ENCODE assay signal across 16 cellular contexts in the genomic region with DNA sequence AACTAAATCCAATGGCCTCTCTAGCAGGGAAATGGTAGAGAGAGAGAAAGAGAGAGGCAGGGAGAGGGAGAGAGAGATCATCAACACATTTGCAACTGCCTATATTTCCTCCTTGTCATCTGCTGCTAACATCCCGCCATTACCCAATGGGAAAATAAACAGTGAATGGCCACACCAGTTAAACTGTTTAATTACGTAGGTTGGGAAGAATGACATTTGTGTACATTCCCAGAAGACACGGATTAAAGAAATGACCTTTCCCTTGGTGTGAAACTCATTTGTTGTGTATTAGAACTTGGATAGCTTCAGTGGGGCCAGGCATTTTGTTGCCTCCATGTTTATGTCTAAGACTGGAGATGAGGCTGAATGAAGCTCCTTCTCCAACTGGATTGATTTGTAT.
DNase-seq lines count a peak whose midpoint lies in the region; ATAC-seq and TF ChIP-seq lines count a peak whose summit lies in the region.
"Had no signal": no experiment of that assay in that cellular context is flagged by ENCODE, and none has a peak within 500 bp of the region (broad histone marks: within the 10 kb centered on the region; RNA-seq: fewer than 3 reads in every experiment).

No MANE protein-coding gene starts in this region.

- TF ChIP-seq POLR2A in breast epithelium (IDR thresholded peaks at IDR 0.05) = no peak

- no peak overlapping the region for H3K27ac ChIP-seq in fibroblast of lung (ENCODE audit: insufficient read depth, low read length)
- peak overlapping the region; percentile 8 for H3K27ac ChIP-seq in muscle layer of duodenum (ENCODE audit: low read length)
- H3K27ac ChIP-seq in breast epithelium = no peak overlapping the region
- H3K27ac ChIP-seq: BLaER1 treated with 17β-estradiol and CSF1 and Interleukin-3, amounts not matched to agents 10 nM and 100 nM had no signal

- H3K4me3 Mint-ChIP-seq in WTC11 = no peak overlapping the region
- H3K4me3 Mint-ChIP-seq: CD4-positive, CD25-positive, alpha-beta regulatory T cell; GM23338 had no signal

- H3K36me3 Mint-ChIP-seq in WTC11 = peaks cover 6% of the 10 kb centered on the region
- H3K36me3 Mint-ChIP-seq: CD4-positive, CD25-positive, alpha-beta regulatory T cell had no signal

- no peak overlapping the region for H3K4me3 ChIP-seq in fibroblast of lung (replicated peaks in 1 of 4; ENCODE audit: control extremely low read depth in 1 of 4, insufficient read depth in 1 of 4, low read depth in 3 of 4, low read length in 4 of 4)
- H3K4me3 ChIP-seq in muscle layer of duodenum (ENCODE audit: low read depth in 1 of 2, low read length in 2 of 2) = no peak overlapping the region
- H3K4me3 ChIP-seq in HAP-1 = no peak overlapping the region
- H3K4me3 ChIP-seq in breast epithelium = no peak overlapping the region
- no peak overlapping the region for H3K4me3 ChIP-seq in MG63
- H3K4me3 ChIP-seq: BLaER1 treated with 17β-estradiol and CSF1 and Interleukin-3, amounts not matched to agents 10 nM and 100 nM; GM23338 had no signal

- H2AFZ ChIP-seq in fibroblast of lung (ENCODE audit: low read length) = no peak overlapping the region
- H2AFZ ChIP-seq: GM23338 had no signal

- H3K9ac ChIP-seq in fibroblast of lung (ENCODE audit: insufficient read depth, low read length) = no peak overlapping the region
- H3K9ac ChIP-seq: BLaER1 treated with 17β-estradiol and CSF1 and Interleukin-3, amounts not matched to agents 10 nM and 100 nM had no signal

- CTCF ChIA-PET in WTC11 (lab: Charles Lee) = interaction anchor here (1.0 kb wide), 1 partner anchor 16 kb away, joined by 3 read pairs; no protein-coding TSS in a partner anchor

- 0 out of 2 replicates have a peak overlapping the region, but pooled peaks have one; percentile 49 for H3K27ac Mint-ChIP-seq in WTC11
- H3K27ac Mint-ChIP-seq: CD4-positive, CD25-positive, alpha-beta regulatory T cell; GM23338 had no signal

- no peaks in the 10 kb centered on the region for H3K9me3 ChIP-seq in fibroblast of lung (ENCODE audit: control insufficient read depth, insufficient read depth, low read depth, low read length)
- H3K9me3 ChIP-seq in muscle layer of duodenum (ENCODE audit: control insufficient read depth in 1 of 2, low read length in 2 of 2) = no peaks in the 10 kb centered on the region
- H3K9me3 ChIP-seq in HAP-1 = no peaks in the 10 kb centered on the region
- no peaks in the 10 kb centered on the region for H3K9me3 ChIP-seq in breast epithelium
- no peaks in the 10 kb centered on the region for H3K9me3 ChIP-seq in MG63
- H3K9me3 ChIP-seq: BLaER1 treated with 17β-estradiol and CSF1 and Interleukin-3, amounts not matched to agents 10 nM and 100 nM had no signal

- POLR2A ChIA-PET in WTC11 (lab: Charles Lee) = no interaction called here

- no peaks in the 10 kb centered on the region for H3K36me3 ChIP-seq in fibroblast of lung (ENCODE audit: control insufficient read depth, insufficient read depth, low read length)
- no peaks in the 10 kb centered on the region for H3K36me3 ChIP-seq in muscle layer of duodenum (ENCODE audit: control insufficient read depth in 1 of 2, insufficient read depth in 2 of 2, low read length in 2 of 2)
- H3K36me3 ChIP-seq in HAP-1 (replicated peaks) = no peaks in the 10 kb centered on the region
- H3K36me3 ChIP-seq in breast epithelium = no peaks in the 10 kb centered on the region
- H3K36me3 ChIP-seq in MG63 = no peaks in the 10 kb centered on the region
- H3K36me3 ChIP-seq: BLaER1 treated with 17β-estradiol and CSF1 and Interleukin-3, amounts not matched to agents 10 nM and 100 nM had no signal

- ATAC-seq in WTC11 = no peak
- ATAC-seq: HCT116 had no signal

- in situ Hi-C loops in HAP-1 (cut with MboI; ENCODE audit: low sequenced_read_pairs) = no loop called here

- peaks cover 18% of the 10 kb centered on the region for H3K4me1 Mint-ChIP-seq in WTC11
- H3K4me1 Mint-ChIP-seq: CD4-positive, CD25-positive, alpha-beta regulatory T cell had no signal

- H3K27me3 ChIP-seq in fibroblast of lung (ENCODE audit: control insufficient read depth, insufficient read depth, low read length) = no peaks in the 10 kb centered on the region
- H3K27me3 ChIP-seq in muscle layer of duodenum (ENCODE audit: low read depth, low read length) = no peaks in the 10 kb centered on the region
- H3K27me3 ChIP-seq in HAP-1 (ENCODE audit: low read depth) = no peaks in the 10 kb centered on the region
- peaks cover 0 to 14% of the 10 kb centered on the region in 2 donors for H3K27me3 ChIP-seq in breast epithelium
- H3K27me3 ChIP-seq in MG63 = no peaks in the 10 kb centered on the region

- H3K4me1 ChIP-seq in fibroblast of lung (ENCODE audit: control insufficient read depth, extremely low read depth, insufficient read depth, low read length) (no peaks in the 10 kb centered on the region), muscle layer of duodenum (ENCODE audit: control insufficient read depth in 1 of 2, insufficient read depth in 2 of 2, low read length in 2 of 2) (no peaks in the 10 kb centered on the region), HAP-1 (peaks cover 6% of the 10 kb centered on the region), breast epithelium (no peaks in the 10 kb centered on the region)
- H3K4me1 ChIP-seq: BLaER1 treated with 17β-estradiol and CSF1 and Interleukin-3, amounts not matched to agents 10 nM and 100 nM had no signal

- no peaks in the 10 kb centered on the region for H4K20me1 ChIP-seq in fibroblast of lung (ENCODE audit: control insufficient read depth, extremely low read depth, insufficient read depth, low read length)

- DNase-seq in H4 (ENCODE audit: low spot score) (peak; percentile 46), WTC11 (ENCODE audit: low spot score) (no peak), fibroblast of lung (ENCODE audit: low read depth in 2 of 2) (peak; percentile 1 to 65), HAP-1 (ENCODE audit: low spot score in 2 of 2) (no peak), breast epithelium (ENCODE audit: low spot score in 2 of 2) (no peak), MG63 (no peak), KG1 (lab: John Stamatoyannopoulos, UW) (no peak)
- DNase-seq: 8988T; ACHN; CD4-positive, CD25-positive, alpha-beta regulatory T cell; DMS53; GF-D8 had no signal

- peaks cover 9% of the 10 kb centered on the region for H3K9me3 Mint-ChIP-seq in WTC11
- H3K9me3 Mint-ChIP-seq: GM23338 had no signal

- intact Hi-C loops in breast epithelium (cut with DNase I; ENCODE audit: low total_unique reads) = no loop called here

- H3K79me2 ChIP-seq in fibroblast of lung (ENCODE audit: control insufficient read depth, insufficient read depth, low read length) = no peaks in the 10 kb centered on the region

- no peak for TF ChIP-seq CTCF in WTC11 (IDR thresholded peaks at IDR 0.05)
- no peak for TF ChIP-seq CTCF in fibroblast of lung (conservative IDR thresholded peaks at IDR 0.05 in 1 of 2, IDR thresholded peaks at IDR 0.05 in 1 of 2; ENCODE audit: low read depth in 1 of 2, low read length in 2 of 2)
- TF ChIP-seq CTCF in breast epithelium (IDR thresholded peaks at IDR 0.05) = no peak

- no peak overlapping the region for H3K4me2 ChIP-seq in fibroblast of lung (ENCODE audit: extremely low read depth, insufficient read depth, low read length)
- H3K4me2 ChIP-seq: BLaER1 treated with 17β-estradiol and CSF1 and Interleukin-3, amounts not matched to agents 10 nM and 100 nM; GM23338 had no signal

- H3K27me3 Mint-ChIP-seq in WTC11 (ENCODE audit: low read depth) = no peaks in the 10 kb centered on the region
- H3K27me3 Mint-ChIP-seq: CD4-positive, CD25-positive, alpha-beta regulatory T cell had no signal

TF ChIP-seq in WTC11, 78 proteins besides CTCF, POLR2A, EP300 and RAD21 (continues in another document):
- no peak for TF ChIP-seq ZNF396 (CRISPR knock-in tag; IDR thresholded peaks at IDR 0.05; ENCODE audit: borderline replicate concordance)
- TF ChIP-seq, protein P1, sequence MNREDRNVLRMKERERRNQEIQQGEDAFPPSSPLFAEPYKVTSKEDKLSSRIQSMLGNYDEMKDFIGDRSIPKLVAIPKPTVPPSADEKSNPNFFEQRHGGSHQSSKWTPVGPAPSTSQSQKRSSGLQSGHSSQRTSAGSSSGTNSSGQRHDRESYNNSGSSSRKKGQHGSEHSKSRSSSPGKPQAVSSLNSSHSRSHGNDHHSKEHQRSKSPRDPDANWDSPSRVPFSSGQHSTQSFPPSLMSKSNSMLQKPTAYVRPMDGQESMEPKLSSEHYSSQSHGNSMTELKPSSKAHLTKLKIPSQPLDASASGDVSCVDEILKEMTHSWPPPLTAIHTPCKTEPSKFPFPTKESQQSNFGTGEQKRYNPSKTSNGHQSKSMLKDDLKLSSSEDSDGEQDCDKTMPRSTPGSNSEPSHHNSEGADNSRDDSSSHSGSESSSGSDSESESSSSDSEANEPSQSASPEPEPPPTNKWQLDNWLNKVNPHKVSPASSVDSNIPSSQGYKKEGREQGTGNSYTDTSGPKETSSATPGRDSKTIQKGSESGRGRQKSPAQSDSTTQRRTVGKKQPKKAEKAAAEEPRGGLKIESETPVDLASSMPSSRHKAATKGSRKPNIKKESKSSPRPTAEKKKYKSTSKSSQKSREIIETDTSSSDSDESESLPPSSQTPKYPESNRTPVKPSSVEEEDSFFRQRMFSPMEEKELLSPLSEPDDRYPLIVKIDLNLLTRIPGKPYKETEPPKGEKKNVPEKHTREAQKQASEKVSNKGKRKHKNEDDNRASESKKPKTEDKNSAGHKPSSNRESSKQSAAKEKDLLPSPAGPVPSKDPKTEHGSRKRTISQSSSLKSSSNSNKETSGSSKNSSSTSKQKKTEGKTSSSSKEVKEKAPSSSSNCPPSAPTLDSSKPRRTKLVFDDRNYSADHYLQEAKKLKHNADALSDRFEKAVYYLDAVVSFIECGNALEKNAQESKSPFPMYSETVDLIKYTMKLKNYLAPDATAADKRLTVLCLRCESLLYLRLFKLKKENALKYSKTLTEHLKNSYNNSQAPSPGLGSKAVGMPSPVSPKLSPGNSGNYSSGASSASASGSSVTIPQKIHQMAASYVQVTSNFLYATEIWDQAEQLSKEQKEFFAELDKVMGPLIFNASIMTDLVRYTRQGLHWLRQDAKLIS (CRISPR knock-in tag; IDR thresholded peaks at IDR 0.05; ENCODE audit: borderline replicate concordance) = no peak
- no peak for TF ChIP-seq ZNF263 (CRISPR knock-in tag; IDR thresholded peaks at IDR 0.05; ENCODE audit: low read depth)
- no peak for TF ChIP-seq CREM (CRISPR knock-in tag; IDR thresholded peaks at IDR 0.05)
- TF ChIP-seq ZNF671 (CRISPR knock-in tag; IDR thresholded peaks at IDR 0.05) = no peak
- TF ChIP-seq, protein P2, sequence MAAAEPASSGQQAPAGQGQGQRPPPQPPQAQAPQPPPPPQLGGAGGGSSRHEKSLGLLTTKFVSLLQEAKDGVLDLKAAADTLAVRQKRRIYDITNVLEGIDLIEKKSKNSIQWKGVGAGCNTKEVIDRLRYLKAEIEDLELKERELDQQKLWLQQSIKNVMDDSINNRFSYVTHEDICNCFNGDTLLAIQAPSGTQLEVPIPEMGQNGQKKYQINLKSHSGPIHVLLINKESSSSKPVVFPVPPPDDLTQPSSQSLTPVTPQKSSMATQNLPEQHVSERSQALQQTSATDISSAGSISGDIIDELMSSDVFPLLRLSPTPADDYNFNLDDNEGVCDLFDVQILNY (CRISPR knock-in tag; IDR thresholded peaks at IDR 0.05) = no peak
- TF ChIP-seq ESRRA (CRISPR knock-in tag; IDR thresholded peaks at IDR 0.05; ENCODE audit: borderline replicate concordance) = no peak
- no peak for TF ChIP-seq ZNF317 (CRISPR knock-in tag; IDR thresholded peaks at IDR 0.05; ENCODE audit: borderline replicate concordance, low read depth)
- TF ChIP-seq ZBTB21 (CRISPR knock-in tag; IDR thresholded peaks at IDR 0.05; ENCODE audit: borderline replicate concordance) = no peak

Comparison
In these comparisons a context has a peak if more than half of its experiments do, and no peak if none do; other contexts are left out.
1. DNase-seq: peak in H4 (single experiment) and fibroblast of lung (2 of 2); none in WTC11 (single experiment), HAP-1 (0 of 2), breast epithelium (0 of 2), MG63 (single experiment) and KG1 (single experiment).